ENCODE assay signal across 13 cellular contexts in genomic region chr1:248811514-248812490, GRCh38. TPM values are rescaled to one million over a fixed set of nuclear protein-coding genes. Genes with fewer than 3 reads are reported as not detected.
DNase-seq lines count a peak whose midpoint lies in the region; ATAC-seq and TF ChIP-seq lines count a peak whose summit lies in the region.
"Had no signal": no experiment of that assay in that cellular context is flagged by ENCODE, and none has a peak within 500 bp of the region (broad histone marks: within the 10 kb centered on the region; RNA-seq: fewer than 3 reads in every experiment).

No MANE protein-coding gene starts in this region.

- 0 out of 2 replicates have a peak, but pooled peaks have one; percentile 17 for TF ChIP-seq CTCF in BE2C (IDR thresholded peaks at IDR 0.05; ENCODE audit: low read depth, low read length)
- TF ChIP-seq CTCF in GM12873 (IDR thresholded peaks at IDR 0.05; ENCODE audit: insufficient read depth, low read depth, low read length, missing control alignments), result peak; percentile 25
- peak; percentile 21 for TF ChIP-seq CTCF in VCaP (conservative IDR thresholded peaks at IDR 0.05)

- no peaks in the 10 kb centered on the region for H3K4me1 ChIP-seq in BE2C

- DNase-seq in BE2C, result no peak
- no peak for DNase-seq in left lobe of liver (ENCODE audit: low spot score)
- DNase-seq in SW 1271 (lab: John Stamatoyannopoulos, UW), result no peak
- no peak for DNase-seq in NCI-H446 treated with DMSO at 0.1 percent for 48 hours (lab: John Stamatoyannopoulos, UW)
- DNase-seq in effector CD4-positive, alpha-beta T cell, result no peak
- DNase-seq: naive B cell, RPMI8226 had no signal

- H3K36me3 ChIP-seq in BE2C, result peaks cover 39% of the 10 kb centered on the region

- no peaks in the 10 kb centered on the region for H3K27me3 ChIP-seq in BE2C

- ATAC-seq in left lobe of liver (peak; percentile 65), GM19463 (IDR thresholded peaks at IDR 0.05; ENCODE audit: unreplicated experiment) (no peak)

- no peak overlapping the region for H3K4me3 ChIP-seq in BE2C (ENCODE audit: low read depth, low read length)
- H3K4me3 ChIP-seq: smooth muscle cell had no signal

- H3K9me3 ChIP-seq in BE2C, result no peaks in the 10 kb centered on the region

- no peak overlapping the region for H3K27ac ChIP-seq in VCaP
- H3K27ac ChIP-seq: epithelial cell of prostate had no signal

RNA-seq across cellular contexts. Expression of gene SH3BP5L, which starts 13.9 kb away (rescaled TPM):
- 76.4 TPM for polyA plus RNA-seq in BE2C (2012; ENCODE audit: insufficient read depth, insufficient read length, low read depth)
- 15.3 TPM for total RNA-seq in left lobe of liver

RNA-seq across cellular contexts. Expression of gene ZNF672, which starts 26.2 kb away (rescaled TPM):
- polyA plus RNA-seq in BE2C (2012; ENCODE audit: insufficient read depth, insufficient read length, low read depth), result 26.8 TPM
- 19.6 TPM for total RNA-seq in left lobe of liver

RNA-seq across cellular contexts. Expression of gene ZNF692, which starts 47.1 kb away (rescaled TPM):
- 68.6 TPM for polyA plus RNA-seq in BE2C (2012; ENCODE audit: insufficient read depth, insufficient read length, low read depth)
- total RNA-seq in left lobe of liver, result 20.2 TPM

RNA-seq across cellular contexts. Expression of gene LYPD8, which starts 56.2 kb away (rescaled TPM):
- polyA plus RNA-seq in BE2C (2012; ENCODE audit: insufficient read depth, insufficient read length, low read depth), result 0.68 TPM
- not detected for total RNA-seq in left lobe of liver
- total RNA-seq: B cell, smooth muscle cell had no signal
- polyA plus RNA-seq: smooth muscle cell had no signal
